Comparison of ENCODE assay signal across 8 cellular contexts in the genomic region with DNA sequence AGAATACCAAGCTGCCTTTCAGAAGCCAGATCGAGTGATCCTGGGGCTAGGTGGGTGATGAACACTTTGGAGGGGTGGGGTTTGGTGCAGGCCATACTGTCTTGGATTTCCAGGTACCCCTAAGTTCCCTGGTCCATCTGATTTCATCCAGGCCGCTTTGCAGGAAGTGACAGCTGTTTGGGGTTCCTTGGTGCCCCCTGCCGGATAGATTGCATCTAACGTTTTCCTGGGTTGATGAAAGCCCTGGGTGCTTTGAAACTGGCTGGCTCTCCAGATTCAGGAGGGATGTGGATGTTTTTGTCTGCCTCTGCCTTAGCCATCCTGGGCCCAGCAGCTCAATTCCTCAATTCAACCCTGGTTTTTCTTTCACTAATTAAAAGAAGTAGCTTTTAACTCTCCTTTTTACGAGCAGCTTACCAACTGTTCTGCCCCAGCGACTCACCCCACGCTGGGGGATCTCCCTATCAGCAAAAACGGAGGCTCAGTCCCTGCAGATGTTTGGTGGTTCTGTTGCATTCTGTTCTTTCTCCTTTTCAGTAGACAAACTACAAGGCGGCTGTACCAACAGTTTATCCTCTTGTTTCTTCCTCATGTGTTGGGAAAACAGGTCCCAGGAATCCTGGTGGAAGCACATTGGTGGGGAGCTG. TPM values are rescaled to one million over a fixed set of nuclear protein-coding genes. Genes with fewer than 3 reads are reported as not detected.
DNase-seq lines count a peak whose midpoint lies in the region; ATAC-seq and TF ChIP-seq lines count a peak whose summit lies in the region.

No MANE protein-coding gene starts in this region.

- ATAC-seq in GM21529 (IDR thresholded peaks at IDR 0.05; ENCODE audit: unreplicated experiment) (peak; percentile 88), upper lobe of right lung (peak; percentile 78)

- no peak overlapping the region for H3K4ac ChIP-seq in trophoblast cell (ENCODE audit: low read depth, low read length)

- no peak overlapping the region for H2AFZ ChIP-seq in trophoblast cell (ENCODE audit: insufficient read depth, low read length, poor library complexity)

- H3K9me3 ChIP-seq in trophoblast cell (ENCODE audit: insufficient read depth, low read depth, low read length): peaks cover 3% of the 10 kb centered on the region
- no peaks in the 10 kb centered on the region for H3K9me3 ChIP-seq in upper lobe of right lung

- no peak overlapping the region for H3K14ac ChIP-seq in trophoblast cell (ENCODE audit: low read length)

- H3K4me3 ChIP-seq in trophoblast cell (ENCODE audit: low read depth, low read length): no peak overlapping the region
- no peak overlapping the region for H3K4me3 ChIP-seq in upper lobe of right lung

- DNase-seq in DMS79 treated with DMSO at 0.1 percent for 48 hours (lab: John Stamatoyannopoulos, UW) (peak; percentile 50), KBM-7 (peak; percentile 61), SK-MEL-5 (ENCODE audit: low read depth, low spot score) (peak; percentile 74), glomerular visceral epithelial cell (ENCODE audit: extremely low spot score) (peak; percentile 76), trophoblast cell (peak; percentile 22 to 73), upper lobe of right lung (peak; percentile 71)
- peak; percentile 75 for DNase-seq in activated naive CD4-positive, alpha-beta T cell treated with Interleukin-2 at 50 U/mL for 16 hours

- intact Hi-C loops in upper lobe of right lung (cut with DNase I): no loop called here

- H3K4me1 ChIP-seq in trophoblast cell (ENCODE audit: control insufficient read depth in 1 of 2, insufficient read depth in 2 of 2, low read length in 2 of 2) (no peaks in the 10 kb centered on the region), upper lobe of right lung (no peaks in the 10 kb centered on the region)

- no peak overlapping the region for H3K23ac ChIP-seq in trophoblast cell (ENCODE audit: low read length)

- H2BK12ac ChIP-seq in trophoblast cell (ENCODE audit: low read length): no peak overlapping the region

- no peaks in the 10 kb centered on the region for H3K79me1 ChIP-seq in trophoblast cell (ENCODE audit: low read length)

- H3K79me2 ChIP-seq in trophoblast cell (ENCODE audit: control insufficient read depth, insufficient read depth, low read length, poor library complexity): no peaks in the 10 kb centered on the region

- no peak overlapping the region for H3K4me2 ChIP-seq in trophoblast cell (ENCODE audit: low read length)

- no peak overlapping the region for H4K91ac ChIP-seq in trophoblast cell (ENCODE audit: low read depth, low read length)

- WGBS in trophoblast cell (ENCODE audit: extremely low coverage, insufficient coverage, insufficient read length): no CpG with 5 or more reads among the region's 9 CpGs

- H3K27ac ChIP-seq in trophoblast cell (ENCODE audit: low read depth, low read length) (no peak overlapping the region), upper lobe of right lung (no peak overlapping the region)

- no peak overlapping the region for H4K12ac ChIP-seq in trophoblast cell (ENCODE audit: low read depth, low read length)

- H4K8ac ChIP-seq in trophoblast cell (ENCODE audit: low read depth, low read length): no peak overlapping the region

- H3K9ac ChIP-seq in trophoblast cell (ENCODE audit: low read length): no peak overlapping the region

- H2BK120ac ChIP-seq in trophoblast cell (ENCODE audit: insufficient read depth, low read length, poor library complexity): no peak overlapping the region

- in situ Hi-C loops in KBM-7 (cut with MboI; ENCODE audit: low pct_unique_long_range_greater_than_20kb, low sequenced_read_pairs): no loop called here
- in situ Hi-C loops in SK-MEL-5 (cut with HindIII; ENCODE audit: low pct_unique_long_range_greater_than_20kb, low sequenced_read_pairs): no loop called here

- H3K36me3 ChIP-seq in trophoblast cell (ENCODE audit: control insufficient read depth in 1 of 2, insufficient read depth in 2 of 2, low read length in 2 of 2): no peaks in the 10 kb centered on the region
- H3K36me3 ChIP-seq in upper lobe of right lung: no peaks in the 10 kb centered on the region

- no peak overlapping the region for H2BK5ac ChIP-seq in trophoblast cell (ENCODE audit: low read depth, low read length, poor library complexity)

- no peak overlapping the region for H2AK5ac ChIP-seq in trophoblast cell (ENCODE audit: low read length)

- no peak overlapping the region for H3K18ac ChIP-seq in trophoblast cell (ENCODE audit: low read length)

- TF ChIP-seq CTCF in upper lobe of right lung (IDR thresholded peaks at IDR 0.05): peak; percentile 64

- H3K27me3 ChIP-seq in trophoblast cell (ENCODE audit: insufficient read depth, low read length) (no peaks in the 10 kb centered on the region), upper lobe of right lung (peaks cover 10% of the 10 kb centered on the region)

RNA-seq across cellular contexts. Expression of a gene that starts 37.1 kb away (rescaled TPM):
- total RNA-seq in SK-MEL-5 (2014; rRNA removed; shearing (Covaris generic)): 2.9 and 4.0 TPM in 2 replicates
- polyA plus RNA-seq in SK-MEL-5 (2015; cell fraction: cytosol; rRNA removed): 3.1 and 3.7 TPM in 2 replicates
- 16.5 and 24.5 TPM in 2 replicates for polyA plus RNA-seq in SK-MEL-5 (2015; cell fraction: nucleus; rRNA removed)
- 8.8 TPM in 2 replicates for polyA plus RNA-seq in trophoblast cell (2013)
- 11.1 TPM for total RNA-seq in upper lobe of right lung
